In genomic region chr2:26724004-26724750, GRCh38 we compare ENCODE assay signal across 1 cellular context.
TF ChIP-seq lines count a peak whose summit lies in the region.

No MANE protein-coding gene starts in this region.

TF ChIP-seq in K562, 482 proteins besides CTCF, POLR2A, EP300 and RAD21 (continued from another document):
- peak; percentile 91 for TF ChIP-seq MGA (IDR thresholded peaks at IDR 0.05)
